In the genomic region with DNA sequence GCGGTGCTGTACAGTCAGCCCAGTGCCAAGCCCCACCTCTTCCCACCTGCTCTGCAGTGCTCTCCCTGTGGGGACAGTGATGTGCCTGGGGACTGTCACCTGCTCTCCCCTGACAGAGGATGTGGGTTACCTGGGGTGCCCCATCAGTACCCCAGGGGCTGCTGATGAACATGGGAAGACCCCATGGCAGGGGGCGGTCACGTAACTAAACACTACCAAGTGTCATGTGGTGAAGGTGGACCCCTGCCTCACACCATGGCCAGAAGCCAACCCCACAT, we compare ENCODE assay signal across 19 cellular contexts. TPM values are rescaled to one million over a fixed set of nuclear protein-coding genes. Genes with fewer than 3 reads are reported as not detected.
DNase-seq lines count a peak whose midpoint lies in the region; ATAC-seq and TF ChIP-seq lines count a peak whose summit lies in the region.
"Had no signal": no experiment of that assay in that cellular context is flagged by ENCODE, and none has a peak within 500 bp of the region (broad histone marks: within the 10 kb centered on the region; RNA-seq: fewer than 3 reads in every experiment).

No MANE protein-coding gene starts in this region.

- no peaks in the 10 kb centered on the region for H3K27me3 Mint-ChIP-seq in stimulated activated naive CD8-positive, alpha-beta T cell treated with anti-CD3 and anti-CD28 coated beads, Interleukin-15, amount 100 ng/mL, for 72 hours
- no peaks in the 10 kb centered on the region for H3K27me3 Mint-ChIP-seq in activated CD4-positive, alpha-beta memory T cell treated with anti-CD3 and anti-CD28 coated beads, Interleukin-2, amount 10 ng/mL, durations not matched to agents 7 days and 5 days

- POLR2A ChIA-PET in activated CD4-positive, alpha-beta memory T cell treated with anti-CD3 and anti-CD28 coated beads, Interleukin-2, amount 10 ng/mL, durations not matched to agents 7 days and 5 days (lab: Charles Lee): no interaction called here

- H3K9me3 ChIP-seq in WERI-Rb-1 (ENCODE audit: severe bottlenecking): no peaks in the 10 kb centered on the region
- H3K9me3 ChIP-seq: mucosa of descending colon, pancreas, SJCRH30, suprapubic skin had no signal

- peaks cover 18% of the 10 kb centered on the region for H3K36me3 ChIP-seq in WERI-Rb-1
- H3K36me3 ChIP-seq: pancreas, SJCRH30, suprapubic skin had no signal

- no peak overlapping the region for H3K4me3 Mint-ChIP-seq in stimulated activated naive CD8-positive, alpha-beta T cell treated with anti-CD3 and anti-CD28 coated beads, Interleukin-15, amount 100 ng/mL, for 72 hours
- no peak overlapping the region for H3K4me3 Mint-ChIP-seq in activated CD4-positive, alpha-beta memory T cell treated with anti-CD3 and anti-CD28 coated beads, Interleukin-2, amount 10 ng/mL, durations not matched to agents 7 days and 5 days

- no peak for TF ChIP-seq CTCF in WERI-Rb-1 (IDR thresholded peaks at IDR 0.05; ENCODE audit: low read depth, low read length)

- peaks cover 51% of the 10 kb centered on the region for H3K4me1 Mint-ChIP-seq in stimulated activated naive CD8-positive, alpha-beta T cell treated with anti-CD3 and anti-CD28 coated beads, Interleukin-15, amount 100 ng/mL, for 72 hours
- peaks cover 3% of the 10 kb centered on the region for H3K4me1 Mint-ChIP-seq in activated CD4-positive, alpha-beta memory T cell treated with anti-CD3 and anti-CD28 coated beads, Interleukin-2, amount 10 ng/mL, durations not matched to agents 7 days and 5 days

- peak overlapping the region in 1 of 2 donors; percentile 54 for H3K27ac Mint-ChIP-seq in stimulated activated naive CD8-positive, alpha-beta T cell treated with anti-CD3 and anti-CD28 coated beads, Interleukin-15, amount 100 ng/mL, for 72 hours
- H3K27ac Mint-ChIP-seq in activated CD4-positive, alpha-beta memory T cell treated with anti-CD3 and anti-CD28 coated beads, Interleukin-2, amount 10 ng/mL, durations not matched to agents 7 days and 5 days: no peak overlapping the region

- peaks cover 10% of the 10 kb centered on the region for H3K36me3 Mint-ChIP-seq in activated CD4-positive, alpha-beta memory T cell treated with anti-CD3 and anti-CD28 coated beads, Interleukin-2, amount 10 ng/mL, durations not matched to agents 7 days and 5 days (ENCODE audit: low read depth)

- no peaks in the 10 kb centered on the region for H3K9me3 Mint-ChIP-seq in stimulated activated naive CD8-positive, alpha-beta T cell treated with anti-CD3 and anti-CD28 coated beads, Interleukin-15, amount 100 ng/mL, for 72 hours
- H3K9me3 Mint-ChIP-seq in activated CD4-positive, alpha-beta memory T cell treated with anti-CD3 and anti-CD28 coated beads, Interleukin-2, amount 10 ng/mL, durations not matched to agents 7 days and 5 days: no peaks in the 10 kb centered on the region

- peak; percentile 55 for ATAC-seq in stimulated activated naive CD8-positive, alpha-beta T cell treated with anti-CD3 and anti-CD28 coated beads, Interleukin-15, amount 100 ng/mL, for 72 hours
- no peak for ATAC-seq in stimulated activated naive CD8-positive, alpha-beta T cell treated with anti-CD3 and anti-CD28 coated beads, Interleukin-15, Interleukin-2, amounts not matched to agents 100 U/mL and 50 U/mL, for 24 hours
- no peak for ATAC-seq in GM18868 (IDR thresholded peaks at IDR 0.05; ENCODE audit: unreplicated experiment)
- ATAC-seq: mucosa of descending colon, pancreas had no signal

- H3K27me3 ChIP-seq in WERI-Rb-1 (ENCODE audit: insufficient read depth, low read depth, severe bottlenecking): no peaks in the 10 kb centered on the region
- H3K27me3 ChIP-seq: pancreas, SJCRH30, suprapubic skin had no signal

- no peak overlapping the region for H3K4me3 ChIP-seq in WERI-Rb-1 (ENCODE audit: low read depth, low read length)
- H3K4me3 ChIP-seq: mucosa of descending colon, pancreas, SJCRH30, suprapubic skin had no signal

- no peak for DNase-seq in stimulated activated naive CD8-positive, alpha-beta T cell treated with anti-CD3 and anti-CD28 coated beads, Interleukin-15, amount 100 ng/mL, for 72 hours
- DNase-seq in stimulated activated naive CD8-positive, alpha-beta T cell treated with anti-CD3 and anti-CD28 coated beads, Interleukin-15, Interleukin-2, amounts not matched to agents 100 U/mL and 50 U/mL, for 24 hours: no peak
- DNase-seq in NCI-H2171 (lab: John Stamatoyannopoulos, UW) (peak; percentile 48), cerebellum (ENCODE audit: low spot score) (peak; percentile 69), WERI-Rb-1 (no peak), NCI-H1048 (lab: John Stamatoyannopoulos, UW) (no peak)
- DNase-seq in activated CD4-positive, alpha-beta memory T cell treated with anti-CD3 and anti-CD28 coated beads, Interleukin-2, amount 10 ng/mL, durations not matched to agents 7 days and 5 days: no peak
- DNase-seq: activated CD4-positive, alpha-beta T cell treated with anti-CD3 and anti-CD28 coated beads for 4 hours; Calu3; KG1; mucosa of descending colon; NCI-H1092 treated with DMSO at 0.1 percent for 48 hours; NCI-H446 treated with DMSO at 0.1 percent for 48 hours; SJCRH30; stimulated activated CD4-positive, alpha-beta T cell treated with anti-CD3 and anti-CD28 coated beads, Interleukin-2, amount 100 ng/mL, for 24 hours; T-helper 9 cell had no signal

- CTCF ChIA-PET in activated CD4-positive, alpha-beta memory T cell treated with anti-CD3 and anti-CD28 coated beads, Interleukin-2, amount 10 ng/mL, durations not matched to agents 7 days and 5 days (lab: Charles Lee): no interaction called here

- H3K27ac ChIP-seq in WERI-Rb-1: no peak overlapping the region
- H3K27ac ChIP-seq: pancreas, SJCRH30, suprapubic skin had no signal

RNA-seq across cellular contexts. Expression of gene KDM4B, which starts 12.7 kb away (rescaled TPM):
- total RNA-seq in cerebellum: 39.7 TPM
- total RNA-seq in activated CD4-positive, alpha-beta memory T cell treated with anti-CD3 and anti-CD28 coated beads, Interleukin-2, amount 10 ng/mL, durations not matched to agents 7 days and 5 days: 10 to 100 TPM; 46.3 to 50.9 TPM

Comparison
In these comparisons a context has a peak if more than half of its experiments do, and no peak if none do; other contexts are left out.
1. DNase-seq: peak in NCI-H2171 (single experiment) and cerebellum (single experiment); none in stimulated activated naive CD8-positive, alpha-beta T cell treated with anti-CD3 and anti-CD28 coated beads, Interleukin-15, amount 100 ng/mL, for 72 hours (0 of 2), stimulated activated naive CD8-positive, alpha-beta T cell treated with anti-CD3 and anti-CD28 coated beads, Interleukin-15, Interleukin-2, amounts not matched to agents 100 U/mL and 50 U/mL, for 24 hours (single experiment), WERI-Rb-1 (single experiment), activated CD4-positive, alpha-beta memory T cell treated with anti-CD3 and anti-CD28 coated beads, Interleukin-2, amount 10 ng/mL, durations not matched to agents 7 days and 5 days (single experiment) and NCI-H1048 (single experiment).